Comparison of ENCODE assay signal across 2 cellular contexts in the genomic region with DNA sequence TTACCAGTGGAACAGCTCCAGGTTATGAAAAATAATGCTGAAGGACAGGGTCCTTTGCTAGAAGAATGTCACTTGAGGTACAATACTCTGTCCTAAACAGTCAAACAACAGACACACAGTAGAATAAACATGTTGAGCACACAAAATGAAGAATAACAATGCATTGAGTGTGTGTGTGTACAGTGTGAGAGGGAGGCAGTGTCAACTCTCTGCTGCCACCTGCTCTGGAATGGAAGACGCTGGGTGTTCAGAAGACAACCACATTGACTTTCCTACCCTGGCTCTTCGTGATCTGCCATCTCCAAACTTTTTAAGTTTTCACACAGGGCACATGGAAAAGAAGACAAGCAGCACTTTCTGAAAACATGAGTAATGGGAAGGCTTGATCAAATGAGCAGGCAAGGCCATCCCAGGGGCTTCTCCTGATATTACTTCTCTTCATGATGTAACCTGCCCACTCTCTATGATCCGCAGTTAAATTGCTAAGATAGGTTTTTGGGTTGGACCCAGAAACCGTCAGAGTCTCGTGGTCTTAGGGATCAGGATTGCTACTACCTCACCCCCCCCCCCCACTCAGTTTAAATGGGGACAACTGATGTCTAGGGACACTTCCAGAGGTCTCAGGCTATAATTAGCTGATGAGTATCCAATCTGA.
TF ChIP-seq lines count a peak whose summit lies in the region.

No MANE protein-coding gene starts in this region.

TF ChIP-seq in SK-N-SH treated with all-trans-retinoic acid at 6 μM for 48 hours, 23 proteins besides CTCF, POLR2A, EP300 and RAD21 (continued from another document):
- TF ChIP-seq, protein P1, sequence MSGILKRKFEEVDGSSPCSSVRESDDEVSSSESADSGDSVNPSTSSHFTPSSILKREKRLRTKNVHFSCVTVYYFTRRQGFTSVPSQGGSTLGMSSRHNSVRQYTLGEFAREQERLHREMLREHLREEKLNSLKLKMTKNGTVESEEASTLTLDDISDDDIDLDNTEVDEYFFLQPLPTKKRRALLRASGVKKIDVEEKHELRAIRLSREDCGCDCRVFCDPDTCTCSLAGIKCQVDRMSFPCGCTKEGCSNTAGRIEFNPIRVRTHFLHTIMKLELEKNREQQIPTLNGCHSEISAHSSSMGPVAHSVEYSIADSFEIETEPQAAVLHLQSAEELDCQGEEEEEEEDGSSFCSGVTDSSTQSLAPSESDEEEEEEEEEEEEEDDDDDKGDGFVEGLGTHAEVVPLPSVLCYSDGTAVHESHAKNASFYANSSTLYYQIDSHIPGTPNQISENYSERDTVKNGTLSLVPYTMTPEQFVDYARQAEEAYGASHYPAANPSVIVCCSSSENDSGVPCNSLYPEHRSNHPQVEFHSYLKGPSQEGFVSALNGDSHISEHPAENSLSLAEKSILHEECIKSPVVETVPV (CRISPR knock-in tag; IDR thresholded peaks at IDR 0.05), result no peak
- TF ChIP-seq PPARA (CRISPR knock-in tag; IDR thresholded peaks at IDR 0.05; ENCODE audit: borderline replicate concordance) (no peak), ZFP3 (CRISPR knock-in tag; IDR thresholded peaks at IDR 0.05) (no peak), GLIS3 (CRISPR knock-in tag; IDR thresholded peaks at IDR 0.05) (no peak), ZNF565 (CRISPR knock-in tag; conservative IDR thresholded peaks at IDR 0.05; ENCODE audit: low read depth) (no peak), ARNTL (CRISPR knock-in tag; IDR thresholded peaks at IDR 0.05; ENCODE audit: borderline replicate concordance, low read depth) (no peak), ZC3H10 (CRISPR knock-in tag; IDR thresholded peaks at IDR 0.05) (no peak), ZFP30 (CRISPR knock-in tag; IDR thresholded peaks at IDR 0.05) (no peak), ESRRG (CRISPR knock-in tag; IDR thresholded peaks at IDR 0.05) (no peak), POU6F1 (CRISPR knock-in tag; IDR thresholded peaks at IDR 0.05; ENCODE audit: borderline replicate concordance, low read depth) (no peak), CSDC2 (CRISPR knock-in tag; IDR thresholded peaks at IDR 0.05) (no peak), CREB5 (CRISPR knock-in tag; IDR thresholded peaks at IDR 0.05; ENCODE audit: low read depth) (no peak)
- TF ChIP-seq, protein P2, sequence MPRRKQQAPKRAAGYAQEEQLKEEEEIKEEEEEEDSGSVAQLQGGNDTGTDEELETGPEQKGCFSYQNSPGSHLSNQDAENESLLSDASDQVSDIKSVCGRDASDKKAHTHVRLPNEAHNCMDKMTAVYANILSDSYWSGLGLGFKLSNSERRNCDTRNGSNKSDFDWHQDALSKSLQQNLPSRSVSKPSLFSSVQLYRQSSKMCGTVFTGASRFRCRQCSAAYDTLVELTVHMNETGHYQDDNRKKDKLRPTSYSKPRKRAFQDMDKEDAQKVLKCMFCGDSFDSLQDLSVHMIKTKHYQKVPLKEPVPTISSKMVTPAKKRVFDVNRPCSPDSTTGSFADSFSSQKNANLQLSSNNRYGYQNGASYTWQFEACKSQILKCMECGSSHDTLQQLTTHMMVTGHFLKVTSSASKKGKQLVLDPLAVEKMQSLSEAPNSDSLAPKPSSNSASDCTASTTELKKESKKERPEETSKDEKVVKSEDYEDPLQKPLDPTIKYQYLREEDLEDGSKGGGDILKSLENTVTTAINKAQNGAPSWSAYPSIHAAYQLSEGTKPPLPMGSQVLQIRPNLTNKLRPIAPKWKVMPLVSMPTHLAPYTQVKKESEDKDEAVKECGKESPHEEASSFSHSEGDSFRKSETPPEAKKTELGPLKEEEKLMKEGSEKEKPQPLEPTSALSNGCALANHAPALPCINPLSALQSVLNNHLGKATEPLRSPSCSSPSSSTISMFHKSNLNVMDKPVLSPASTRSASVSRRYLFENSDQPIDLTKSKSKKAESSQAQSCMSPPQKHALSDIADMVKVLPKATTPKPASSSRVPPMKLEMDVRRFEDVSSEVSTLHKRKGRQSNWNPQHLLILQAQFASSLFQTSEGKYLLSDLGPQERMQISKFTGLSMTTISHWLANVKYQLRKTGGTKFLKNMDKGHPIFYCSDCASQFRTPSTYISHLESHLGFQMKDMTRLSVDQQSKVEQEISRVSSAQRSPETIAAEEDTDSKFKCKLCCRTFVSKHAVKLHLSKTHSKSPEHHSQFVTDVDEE (CRISPR knock-in tag; IDR thresholded peaks at IDR 0.05), result no peak
- TF ChIP-seq, protein P3, sequence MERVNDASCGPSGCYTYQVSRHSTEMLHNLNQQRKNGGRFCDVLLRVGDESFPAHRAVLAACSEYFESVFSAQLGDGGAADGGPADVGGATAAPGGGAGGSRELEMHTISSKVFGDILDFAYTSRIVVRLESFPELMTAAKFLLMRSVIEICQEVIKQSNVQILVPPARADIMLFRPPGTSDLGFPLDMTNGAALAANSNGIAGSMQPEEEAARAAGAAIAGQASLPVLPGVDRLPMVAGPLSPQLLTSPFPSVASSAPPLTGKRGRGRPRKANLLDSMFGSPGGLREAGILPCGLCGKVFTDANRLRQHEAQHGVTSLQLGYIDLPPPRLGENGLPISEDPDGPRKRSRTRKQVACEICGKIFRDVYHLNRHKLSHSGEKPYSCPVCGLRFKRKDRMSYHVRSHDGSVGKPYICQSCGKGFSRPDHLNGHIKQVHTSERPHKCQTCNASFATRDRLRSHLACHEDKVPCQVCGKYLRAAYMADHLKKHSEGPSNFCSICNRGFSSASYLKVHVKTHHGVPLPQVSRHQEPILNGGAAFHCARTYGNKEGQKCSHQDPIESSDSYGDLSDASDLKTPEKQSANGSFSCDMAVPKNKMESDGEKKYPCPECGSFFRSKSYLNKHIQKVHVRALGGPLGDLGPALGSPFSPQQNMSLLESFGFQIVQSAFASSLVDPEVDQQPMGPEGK (CRISPR knock-in tag; IDR thresholded peaks at IDR 0.05; ENCODE audit: borderline replicate concordance), result no peak

TF ChIP-seq in SK-N-SH, 30 proteins besides CTCF, POLR2A, EP300 and RAD21:
- TF ChIP-seq, protein P4, sequence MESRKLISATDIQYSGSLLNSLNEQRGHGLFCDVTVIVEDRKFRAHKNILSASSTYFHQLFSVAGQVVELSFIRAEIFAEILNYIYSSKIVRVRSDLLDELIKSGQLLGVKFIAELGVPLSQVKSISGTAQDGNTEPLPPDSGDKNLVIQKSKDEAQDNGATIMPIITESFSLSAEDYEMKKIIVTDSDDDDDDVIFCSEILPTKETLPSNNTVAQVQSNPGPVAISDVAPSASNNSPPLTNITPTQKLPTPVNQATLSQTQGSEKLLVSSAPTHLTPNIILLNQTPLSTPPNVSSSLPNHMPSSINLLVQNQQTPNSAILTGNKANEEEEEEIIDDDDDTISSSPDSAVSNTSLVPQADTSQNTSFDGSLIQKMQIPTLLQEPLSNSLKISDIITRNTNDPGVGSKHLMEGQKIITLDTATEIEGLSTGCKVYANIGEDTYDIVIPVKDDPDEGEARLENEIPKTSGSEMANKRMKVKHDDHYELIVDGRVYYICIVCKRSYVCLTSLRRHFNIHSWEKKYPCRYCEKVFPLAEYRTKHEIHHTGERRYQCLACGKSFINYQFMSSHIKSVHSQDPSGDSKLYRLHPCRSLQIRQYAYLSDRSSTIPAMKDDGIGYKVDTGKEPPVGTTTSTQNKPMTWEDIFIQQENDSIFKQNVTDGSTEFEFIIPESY (IDR thresholded peaks at IDR 0.05; ENCODE audit: borderline replicate concordance, low read depth), result no peak
- TF ChIP-seq POLR2AphosphoS5 (IDR thresholded peaks at IDR 0.05; ENCODE audit: low read depth, low read length) (no peak), GATA2 (CRISPR knock-in tag; IDR thresholded peaks at IDR 0.05) (no peak), TAF1 (IDR thresholded peaks at IDR 0.05; ENCODE audit: borderline replicate concordance, low read depth, low read length) (no peak), CHD2 (IDR thresholded peaks at IDR 0.05; ENCODE audit: low read length, partially characterized antibody) (no peak), TCF12 (IDR thresholded peaks at IDR 0.05) (no peak), FOXM1 (IDR thresholded peaks at IDR 0.05; ENCODE audit: low read depth) (no peak)
- TF ChIP-seq, protein P5, sequence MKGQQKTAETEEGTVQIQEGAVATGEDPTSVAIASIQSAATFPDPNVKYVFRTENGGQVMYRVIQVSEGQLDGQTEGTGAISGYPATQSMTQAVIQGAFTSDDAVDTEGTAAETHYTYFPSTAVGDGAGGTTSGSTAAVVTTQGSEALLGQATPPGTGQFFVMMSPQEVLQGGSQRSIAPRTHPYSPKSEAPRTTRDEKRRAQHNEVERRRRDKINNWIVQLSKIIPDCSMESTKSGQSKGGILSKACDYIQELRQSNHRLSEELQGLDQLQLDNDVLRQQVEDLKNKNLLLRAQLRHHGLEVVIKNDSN (IDR thresholded peaks at IDR 0.05; ENCODE audit: borderline replicate concordance, low read depth), result no peak
TF ChIP-seq in SK-N-SH: peak in this region for 0.
